ENCODE assay signal across 27 cellular contexts in the genomic region with DNA sequence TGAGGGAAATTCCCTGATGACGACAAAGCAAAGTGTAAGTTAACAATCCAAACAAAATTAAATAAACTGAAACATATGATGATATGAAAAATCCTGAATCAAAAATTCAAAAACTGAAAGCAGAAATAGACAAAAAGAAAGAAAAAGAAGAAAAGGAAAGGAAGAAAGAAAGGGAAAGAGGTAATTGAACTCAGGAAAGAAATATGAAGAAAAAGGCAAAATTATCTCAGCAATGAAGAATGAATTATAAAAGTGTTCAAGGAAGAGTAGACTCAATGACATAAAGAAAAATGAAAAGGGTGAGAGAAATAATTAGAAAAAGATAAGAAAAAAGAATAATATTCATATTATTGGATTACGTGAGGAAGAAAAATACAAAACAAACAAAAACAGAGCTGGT.
"Had no signal": no experiment of that assay in that cellular context is flagged by ENCODE, and none has a peak within 500 bp of the region (broad histone marks: within the 10 kb centered on the region; RNA-seq: fewer than 3 reads in every experiment).

No MANE protein-coding gene starts in this region.

- H3K4me3 ChIP-seq: coronary artery, esophagus squamous epithelium, heart right ventricle, left lung, mucosa of descending colon, psoas muscle, sigmoid colon, testis, tibial artery had no signal

- H3K27me3 ChIP-seq: esophagus squamous epithelium, heart right ventricle, left lung, sigmoid colon, testis, tibial artery had no signal

- DNase-seq: dermis blood vessel endothelial cell; effector memory CD8-positive, alpha-beta T cell; erythroblast; esophagus squamous epithelium; foreskin melanocyte; glutamatergic neuron; heart right ventricle; hippocampal formation; left cardiac atrium; left lung; mesenchymal stem cell; mucosa of descending colon; naive B cell; nucleus accumbens; psoas muscle; right cardiac atrium; sigmoid colon; stimulated activated naive CD4-positive, alpha-beta T cell; substantia nigra; testis; tibial artery had no signal

- H3K27ac ChIP-seq: coronary artery, esophagus squamous epithelium, left lung, psoas muscle, sigmoid colon, testis, tibial artery had no signal

- H3K4me3 Mint-ChIP-seq: effector memory CD8-positive, alpha-beta T cell; mesothelial cell of epicardium; nephron; type B pancreatic cell had no signal

- H3K27ac Mint-ChIP-seq: effector memory CD8-positive, alpha-beta T cell; mesothelial cell of epicardium; nephron; type B pancreatic cell had no signal

- H3K4me1 ChIP-seq: esophagus squamous epithelium, left lung, testis, tibial artery had no signal

- FAIRE-seq: endometrium, islet of Langerhans had no signal

- ATAC-seq: effector memory CD8-positive, alpha-beta T cell; heart right ventricle; left cardiac atrium; left lung; mucosa of descending colon; right cardiac atrium had no signal

- H3K9me3 ChIP-seq: esophagus squamous epithelium, heart right ventricle, left lung, mucosa of descending colon, psoas muscle, sigmoid colon, testis, tibial artery had no signal

- H3K9me3 Mint-ChIP-seq: effector memory CD8-positive, alpha-beta T cell; naive B cell; nephron; type B pancreatic cell had no signal

- H3K27me3 Mint-ChIP-seq: effector memory CD8-positive, alpha-beta T cell; naive B cell; type B pancreatic cell had no signal
